ENCODE assay signal across 29 cellular contexts in the genomic region with DNA sequence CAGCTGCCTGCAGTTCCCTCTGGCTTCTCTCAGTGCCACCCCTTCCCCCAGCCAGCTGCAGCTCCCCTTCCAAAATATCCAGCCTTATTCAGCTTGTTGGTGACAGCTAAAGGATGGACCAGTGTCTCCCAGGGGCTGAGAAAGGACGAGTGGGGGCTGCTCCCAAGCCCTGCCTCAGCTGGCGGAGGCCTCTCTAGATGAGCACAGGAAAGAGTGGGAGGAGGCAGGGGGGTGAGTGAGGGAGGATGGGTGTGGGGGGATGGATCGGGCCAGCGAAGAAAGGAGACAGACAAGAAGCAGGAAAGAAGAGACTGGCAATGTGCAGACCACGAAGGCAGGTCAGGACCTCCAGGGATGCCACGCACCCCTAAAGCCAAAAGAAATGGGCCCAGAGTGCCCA. TPM values are rescaled to one million over a fixed set of nuclear protein-coding genes. Genes with fewer than 3 reads are reported as not detected.
DNase-seq lines count a peak whose midpoint lies in the region; ATAC-seq and TF ChIP-seq lines count a peak whose summit lies in the region.
"Had no signal": no experiment of that assay in that cellular context is flagged by ENCODE, and none has a peak within 500 bp of the region (broad histone marks: within the 10 kb centered on the region; RNA-seq: fewer than 3 reads in every experiment).

No MANE protein-coding gene starts in this region.

- no peaks in the 10 kb centered on the region for H3K36me3 Mint-ChIP-seq in activated CD8-positive, alpha-beta T cell treated with anti-CD3 and anti-CD28 coated beads for 36 hours (ENCODE audit: low read depth)
- no peaks in the 10 kb centered on the region for H3K36me3 Mint-ChIP-seq in activated CD8-positive, alpha-beta T cell treated with anti-CD3 and anti-CD28 coated beads, Interleukin-2, amount 10 ng/mL, durations not matched to agents 7 days and 5 days (ENCODE audit: low read depth)
- H3K36me3 Mint-ChIP-seq: activated naive CD4-positive, alpha-beta T cell treated with anti-CD3 and anti-CD28 coated beads, Interleukin-2, amount 10 ng/mL, durations not matched to agents 7 days and 5 days had no signal

- no peak for ATAC-seq in activated CD8-positive, alpha-beta T cell treated with anti-CD3 and anti-CD28 coated beads for 36 hours
- no peak for ATAC-seq in activated CD8-positive, alpha-beta T cell treated with anti-CD3 and anti-CD28 coated beads, Interleukin-2, amount 10 ng/mL, durations not matched to agents 7 days and 5 days
- no peak for ATAC-seq in HG02970 (IDR thresholded peaks at IDR 0.05; ENCODE audit: low FRiP score, unreplicated experiment)
- ATAC-seq in HG02840 (IDR thresholded peaks at IDR 0.05; ENCODE audit: low FRiP score, unreplicated experiment) = no peak
- ATAC-seq: A549 had no signal

- H3K4me2 ChIP-seq in smooth muscle cell = peak overlapping the region; percentile 76
- H3K4me2 ChIP-seq: A549 had no signal

- POLR2A ChIA-PET in activated CD8-positive, alpha-beta T cell treated with anti-CD3 and anti-CD28 coated beads for 36 hours (lab: Charles Lee) = interaction anchor here (1.2 kb wide), 1 partner anchor 41 kb away, joined by 3 read pairs; no protein-coding TSS in a partner anchor
- POLR2A ChIA-PET in activated CD8-positive, alpha-beta T cell treated with anti-CD3 and anti-CD28 coated beads, Interleukin-2, amount 10 ng/mL, durations not matched to agents 7 days and 5 days (lab: Charles Lee) = no interaction called here

- H3F3A ChIP-seq in smooth muscle cell (ENCODE audit: low read depth) = no peaks in the 10 kb centered on the region

- peaks cover 13% of the 10 kb centered on the region for H3K4me1 Mint-ChIP-seq in activated CD8-positive, alpha-beta T cell treated with anti-CD3 and anti-CD28 coated beads for 36 hours (ENCODE audit: low read depth)
- no peaks in the 10 kb centered on the region for H3K4me1 Mint-ChIP-seq in activated CD8-positive, alpha-beta T cell treated with anti-CD3 and anti-CD28 coated beads, Interleukin-2, amount 10 ng/mL, durations not matched to agents 7 days and 5 days (ENCODE audit: low read depth)
- H3K4me1 Mint-ChIP-seq: activated naive CD4-positive, alpha-beta T cell treated with anti-CD3 and anti-CD28 coated beads, Interleukin-2, amount 10 ng/mL, durations not matched to agents 7 days and 5 days had no signal

- H3K27ac ChIP-seq in iPS-20b (ENCODE audit: low read length) (no peak overlapping the region), smooth muscle cell (ENCODE audit: low read depth) (peak overlapping the region; percentile 80)
- H3K27ac ChIP-seq: A549, colonic mucosa, vagina, WERI-Rb-1 had no signal

- H3K27ac Mint-ChIP-seq in activated CD8-positive, alpha-beta T cell treated with anti-CD3 and anti-CD28 coated beads for 36 hours = no peak overlapping the region
- H3K27ac Mint-ChIP-seq in activated CD8-positive, alpha-beta T cell treated with anti-CD3 and anti-CD28 coated beads, Interleukin-2, amount 10 ng/mL, durations not matched to agents 7 days and 5 days = no peak overlapping the region
- H3K27ac Mint-ChIP-seq: activated naive CD4-positive, alpha-beta T cell treated with anti-CD3 and anti-CD28 coated beads, Interleukin-2, amount 10 ng/mL, durations not matched to agents 7 days and 5 days; activated T-cell treated with anti-CD3 and anti-CD28 coated beads, Interleukin-2, amount 50 U/mL, for 24 hours; T-helper 1 cell treated with Interleukin-12 subunit alpha and Interleukin-12 subunit beta and Interleukin-4 antibody, amounts not matched to agents 30 μg/mL and 1 μg/mL, for 36 hours had no signal

- DNase-seq in activated CD8-positive, alpha-beta T cell treated with anti-CD3 and anti-CD28 coated beads for 36 hours = peak; percentile 16
- DNase-seq in activated CD8-positive, alpha-beta T cell treated with anti-CD3 and anti-CD28 coated beads, Interleukin-2, amount 10 ng/mL, durations not matched to agents 7 days and 5 days = no peak
- DNase-seq in amniotic epithelial cell (ENCODE audit: low read depth) = peak; percentile 27
- DNase-seq in smooth muscle cell (lab: John Stamatoyannopoulos, UW; ENCODE audit: unreplicated experiment) = no peak
- no peak for DNase-seq in NCI-H1436 (lab: John Stamatoyannopoulos, UW)
- DNase-seq: activated CD4-positive, alpha-beta T cell treated with anti-CD3 and anti-CD28 coated beads, Interleukin-2, amount 50 U/mL, for 48 hours; activated naive CD4-positive, alpha-beta T cell treated with anti-CD3 and anti-CD28 coated beads, Interleukin-2, amount 10 ng/mL, durations not matched to agents 7 days and 5 days; activated T-cell treated with anti-CD3 and anti-CD28 coated beads, Interleukin-2, amount 50 U/mL, for 24 hours; colonic mucosa; DMS153; GDM1; HCEC 1CT; hippocampal formation; Karpas-422; NCI-H1092 treated with DMSO at 0.1 percent for 48 hours; NCI-H2081 treated with DMSO at 0.1 percent for 48 hours; NCI-H526 treated with DMSO at 0.1 percent for 48 hours; SHP77; WERI-Rb-1 had no signal

- no peaks in the 10 kb centered on the region for H3K27me3 Mint-ChIP-seq in activated CD8-positive, alpha-beta T cell treated with anti-CD3 and anti-CD28 coated beads for 36 hours
- peaks cover 8% of the 10 kb centered on the region for H3K27me3 Mint-ChIP-seq in activated CD8-positive, alpha-beta T cell treated with anti-CD3 and anti-CD28 coated beads, Interleukin-2, amount 10 ng/mL, durations not matched to agents 7 days and 5 days (ENCODE audit: low read depth)
- H3K27me3 Mint-ChIP-seq: activated T-cell treated with anti-CD3 and anti-CD28 coated beads, Interleukin-2, amount 50 U/mL, for 24 hours had no signal

- CTCF ChIA-PET in activated CD8-positive, alpha-beta T cell treated with anti-CD3 and anti-CD28 coated beads for 36 hours (lab: Charles Lee) = no interaction called here
- CTCF ChIA-PET in activated CD8-positive, alpha-beta T cell treated with anti-CD3 and anti-CD28 coated beads, Interleukin-2, amount 10 ng/mL, durations not matched to agents 7 days and 5 days (lab: Charles Lee) = no interaction called here

- H3K9me3 ChIP-seq in iPS-20b (ENCODE audit: insufficient read depth, low read depth, low read length) (no peaks in the 10 kb centered on the region), smooth muscle cell (replicated peaks; ENCODE audit: low read depth) (no peaks in the 10 kb centered on the region)
- H3K9me3 ChIP-seq: A549, colonic mucosa, vagina had no signal

- peaks cover 31% of the 10 kb centered on the region for H3K4me1 ChIP-seq in iPS-20b (ENCODE audit: insufficient read depth, low read length)
- peaks cover 17% of the 10 kb centered on the region for H3K4me1 ChIP-seq in smooth muscle cell (ENCODE audit: low read depth)
- H3K4me1 ChIP-seq: colonic mucosa, vagina had no signal

- H3K9me3 Mint-ChIP-seq in activated CD8-positive, alpha-beta T cell treated with anti-CD3 and anti-CD28 coated beads for 36 hours = no peaks in the 10 kb centered on the region
- no peaks in the 10 kb centered on the region for H3K9me3 Mint-ChIP-seq in activated CD8-positive, alpha-beta T cell treated with anti-CD3 and anti-CD28 coated beads, Interleukin-2, amount 10 ng/mL, durations not matched to agents 7 days and 5 days (ENCODE audit: insufficient read depth)
- H3K9me3 Mint-ChIP-seq: activated naive CD4-positive, alpha-beta T cell treated with anti-CD3 and anti-CD28 coated beads, Interleukin-2, amount 10 ng/mL, durations not matched to agents 7 days and 5 days; activated T-cell treated with anti-CD3 and anti-CD28 coated beads, Interleukin-2, amount 50 U/mL, for 24 hours; T-helper 1 cell treated with Interleukin-12 subunit alpha and Interleukin-12 subunit beta and Interleukin-4 antibody, amounts not matched to agents 30 μg/mL and 1 μg/mL, for 36 hours had no signal

- no peaks in the 10 kb centered on the region for H4K20me1 ChIP-seq in smooth muscle cell (ENCODE audit: low read depth)

- H3K9ac ChIP-seq in iPS-20b (ENCODE audit: low read depth, low read length) (peak overlapping the region; percentile 44; the same call in 1 of the 2 replicates), smooth muscle cell (ENCODE audit: low read depth) (peak overlapping the region; percentile 73)

- intact Hi-C loops in activated CD8-positive, alpha-beta T cell treated with anti-CD3 and anti-CD28 coated beads for 36 hours (cut with micrococcal nuclease) = no loop called here

- H3K4me3 Mint-ChIP-seq in activated CD8-positive, alpha-beta T cell treated with anti-CD3 and anti-CD28 coated beads for 36 hours = no peak overlapping the region
- H3K4me3 Mint-ChIP-seq in activated CD8-positive, alpha-beta T cell treated with anti-CD3 and anti-CD28 coated beads, Interleukin-2, amount 10 ng/mL, durations not matched to agents 7 days and 5 days = no peak overlapping the region
- H3K4me3 Mint-ChIP-seq: activated naive CD4-positive, alpha-beta T cell treated with anti-CD3 and anti-CD28 coated beads, Interleukin-2, amount 10 ng/mL, durations not matched to agents 7 days and 5 days; activated T-cell treated with anti-CD3 and anti-CD28 coated beads, Interleukin-2, amount 50 U/mL, for 24 hours; T-helper 1 cell treated with Interleukin-12 subunit alpha and Interleukin-12 subunit beta and Interleukin-4 antibody, amounts not matched to agents 30 μg/mL and 1 μg/mL, for 36 hours had no signal

- H2AFZ ChIP-seq in smooth muscle cell (ENCODE audit: low read depth) = no peak overlapping the region

- 42% methylated on average over 6 of the region's 6 CpGs for WGBS in smooth muscle cell (ENCODE audit: low lambda C conversion rate)

- H3K4me3 ChIP-seq in iPS-20b (ENCODE audit: low read length) (no peak overlapping the region), smooth muscle cell (no peak overlapping the region)
- H3K4me3 ChIP-seq: A549, colonic mucosa, vagina had no signal

- no peaks in the 10 kb centered on the region for H3K79me2 ChIP-seq in smooth muscle cell (ENCODE audit: low read depth)

- TF ChIP-seq CTCF in activated CD8-positive, alpha-beta T cell treated with anti-CD3 and anti-CD28 coated beads for 36 hours (IDR thresholded peaks at IDR 0.05) = no peak
- TF ChIP-seq CTCF in smooth muscle cell (IDR thresholded peaks at IDR 0.05; ENCODE audit: borderline replicate concordance, insufficient read depth, poor library complexity, severe bottlenecking) = no peak

- H3K36me3 ChIP-seq in iPS-20b (ENCODE audit: insufficient read depth, low read depth, low read length) (peaks cover 3% of the 10 kb centered on the region; the same call in 1 of the 2 replicates), smooth muscle cell (ENCODE audit: low read depth) (no peaks in the 10 kb centered on the region)
- H3K36me3 ChIP-seq: colonic mucosa, vagina, WERI-Rb-1 had no signal

- H3K27me3 ChIP-seq in iPS-20b (ENCODE audit: insufficient read depth, low read length) (no peaks in the 10 kb centered on the region), smooth muscle cell (ENCODE audit: low read depth) (peaks cover 5% of the 10 kb centered on the region)
- H3K27me3 ChIP-seq: colonic mucosa, vagina had no signal

RNA-seq across cellular contexts. Expression of gene PIPOX, which starts 17.5 kb away (rescaled TPM):
- total RNA-seq in activated CD8-positive, alpha-beta T cell treated with anti-CD3 and anti-CD28 coated beads for 36 hours = 1 to 10 TPM; 3.0 TPM
- 1 to 10 TPM in 1 of 2 experiments, under 1 TPM in 1; 0.53 to 1.5 TPM for total RNA-seq in activated CD8-positive, alpha-beta T cell treated with anti-CD3 and anti-CD28 coated beads, Interleukin-2, amount 10 ng/mL, durations not matched to agents 7 days and 5 days
- 0.63 and 0.94 TPM in 2 replicates for total RNA-seq in smooth muscle cell
- 1.3 and 1.9 TPM in 2 replicates for polyA plus RNA-seq in smooth muscle cell
- polyA plus RNA-seq: keratinocyte had no signal

RNA-seq across cellular contexts. Expression of gene SEZ6, which starts 54.6 kb away (rescaled TPM):
- not detected for total RNA-seq in activated CD8-positive, alpha-beta T cell treated with anti-CD3 and anti-CD28 coated beads for 36 hours
- not detected for total RNA-seq in activated CD8-positive, alpha-beta T cell treated with anti-CD3 and anti-CD28 coated beads, Interleukin-2, amount 10 ng/mL, durations not matched to agents 7 days and 5 days
- not detected in 2 replicates for total RNA-seq in smooth muscle cell
- 0.64 TPM in 1 of 2 replicates, not detected in the other for polyA plus RNA-seq in smooth muscle cell
- total RNA-seq: mesenteric fat pad, OCI-LY7, subcutaneous adipose tissue, vagina had no signal
- polyA plus RNA-seq: A549, keratinocyte had no signal

Comparison
In these comparisons a context has a peak if more than half of its experiments do, and no peak if none do; other contexts are left out.
1. DNase-seq: peak in activated CD8-positive, alpha-beta T cell treated with anti-CD3 and anti-CD28 coated beads for 36 hours (single experiment) and amniotic epithelial cell (single experiment); none in activated CD8-positive, alpha-beta T cell treated with anti-CD3 and anti-CD28 coated beads, Interleukin-2, amount 10 ng/mL, durations not matched to agents 7 days and 5 days (single experiment), smooth muscle cell (single experiment) and NCI-H1436 (single experiment).